1 cellular context compared by ENCODE assay signal in genomic region chr10:73950155-73950554, GRCh38.
TF ChIP-seq lines count a peak whose summit lies in the region.

No MANE protein-coding gene starts in this region.

TF ChIP-seq in IMR-90, 13 proteins besides CTCF, POLR2A, EP300 and RAD21:
- TF ChIP-seq MAFK (IDR thresholded peaks at IDR 0.05; ENCODE audit: low read depth, low read length) (no peak), SMC3 (IDR thresholded peaks at IDR 0.05; ENCODE audit: low read depth, low read length) (no peak)
